20 cellular contexts compared by ENCODE assay signal in the genomic region with DNA sequence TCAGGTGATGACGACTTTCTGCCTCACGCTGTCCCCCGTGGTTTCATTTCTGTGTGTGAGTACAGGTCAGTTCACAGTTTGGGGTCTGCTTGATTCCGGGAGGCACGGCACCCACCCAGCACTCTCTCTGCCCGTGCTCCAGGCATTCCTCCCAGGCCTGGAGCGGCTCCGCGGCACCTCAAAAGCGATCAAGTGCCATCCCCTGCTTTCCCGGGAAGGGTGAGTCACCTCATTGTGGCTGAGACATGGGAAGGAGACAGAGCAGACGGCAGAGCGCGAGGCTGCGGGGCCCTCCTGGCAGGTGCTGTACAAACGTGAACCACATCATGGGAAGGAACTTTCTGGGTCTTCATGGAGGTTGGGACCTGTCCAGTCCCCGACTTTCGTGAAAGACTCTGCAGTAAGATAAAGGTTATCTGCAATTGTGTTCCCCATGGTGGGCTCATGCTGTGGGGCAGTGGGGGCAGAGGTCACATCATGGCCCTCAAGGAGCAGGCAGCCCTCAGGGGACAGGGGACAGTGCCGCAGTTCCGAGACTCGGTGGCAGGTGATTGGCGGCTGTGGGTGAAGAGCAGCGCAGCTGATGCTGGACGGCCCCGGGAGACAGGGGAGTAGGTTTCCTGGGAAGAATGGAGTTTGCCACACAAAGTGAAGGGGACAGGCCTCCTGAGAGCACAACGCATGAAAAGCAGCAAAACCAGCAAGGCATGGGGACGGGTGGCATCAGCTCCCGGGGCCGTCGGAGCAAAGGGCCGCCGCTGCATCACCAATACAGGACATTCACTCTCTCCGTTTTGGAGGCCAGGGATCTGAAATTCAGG.
A peak's percentile ranks its signal among the peaks of the same experiment; 100 is the strongest.
DNase-seq lines count a peak whose midpoint lies in the region; ATAC-seq and TF ChIP-seq lines count a peak whose summit lies in the region.
"Had no signal": no experiment of that assay in that cellular context is flagged by ENCODE, and none has a peak within 500 bp of the region (broad histone marks: within the 10 kb centered on the region; RNA-seq: fewer than 3 reads in every experiment).

No MANE protein-coding gene starts in this region.

- no peaks in the 10 kb centered on the region for H3K36me3 ChIP-seq in cardiac muscle cell
- no peaks in the 10 kb centered on the region for H3K36me3 ChIP-seq in upper lobe of right lung
- H3K36me3 ChIP-seq: ascending aorta; BLaER1 treated with 17β-estradiol and CSF1 and Interleukin-3, amounts not matched to agents 10 nM and 100 nM; tibial artery had no signal

- no peaks in the 10 kb centered on the region for H3K9me3 ChIP-seq in cardiac muscle cell (ENCODE audit: low read depth)
- H3K9me3 ChIP-seq in upper lobe of right lung, result no peaks in the 10 kb centered on the region

- TF ChIP-seq CTCF in cardiac muscle cell (IDR thresholded peaks at IDR 0.05; ENCODE audit: low read depth, low read length) (no peak), upper lobe of right lung (IDR thresholded peaks at IDR 0.05) (no peak)

- H3K27me3 ChIP-seq in cardiac muscle cell (no peaks in the 10 kb centered on the region), upper lobe of right lung (no peaks in the 10 kb centered on the region)
- H3K27me3 ChIP-seq: ascending aorta; BLaER1 treated with 17β-estradiol and CSF1 and Interleukin-3, amounts not matched to agents 10 nM and 100 nM had no signal

- ATAC-seq in Right ventricle myocardium superior (ENCODE audit: poor library complexity), result no peak
- peak; percentile 69 for ATAC-seq in SK-N-SH treated with all-trans-retinoic acid at 6 μM for 48 hours
- ATAC-seq in upper lobe of right lung, result peak; percentile 47
- ATAC-seq: activated CD4-positive, alpha-beta T cell treated with anti-CD3 and anti-CD28 coated beads for 36 hours; naive thymus-derived CD8-positive, alpha-beta T cell; stimulated activated effector memory CD8-positive, alpha-beta T cell treated with anti-CD3 and anti-CD28 coated beads, Interleukin-12 subunit alpha, Interleukin-12 subunit beta, amount 100 ng/mL, for 72 hours had no signal

- H3K4me1 ChIP-seq in cardiac muscle cell (ENCODE audit: low read depth) (no peaks in the 10 kb centered on the region), upper lobe of right lung (no peaks in the 10 kb centered on the region)
- H3K4me1 ChIP-seq: ascending aorta, tibial artery had no signal

- H3K27ac ChIP-seq in cardiac muscle cell (peak overlapping the region; percentile 30), upper lobe of right lung (no peak overlapping the region)
- H3K27ac ChIP-seq: ascending aorta; BLaER1 treated with 17β-estradiol and CSF1 and Interleukin-3, amounts not matched to agents 10 nM and 100 nM; epithelial cell of prostate; tibial artery had no signal

- H3K4me3 ChIP-seq in cardiac muscle cell, result no peak overlapping the region
- no peak overlapping the region for H3K4me3 ChIP-seq in upper lobe of right lung
- H3K4me3 ChIP-seq: ascending aorta; BLaER1 treated with 17β-estradiol and CSF1 and Interleukin-3, amounts not matched to agents 10 nM and 100 nM; tibial artery had no signal

- intact Hi-C loops in Right ventricle myocardium superior (cut with DNase I) (no loop called here), upper lobe of right lung (cut with DNase I) (no loop called here)

- DNase-seq in cardiac muscle cell (ENCODE audit: low read depth in 1 of 2, low spot score in 1 of 2) (no peak), Right ventricle myocardium superior (no peak), glomerular visceral epithelial cell (ENCODE audit: extremely low spot score) (peak; percentile 69), upper lobe of right lung (no peak), SK-N-DZ (ENCODE audit: low spot score) (no peak), NCI-H1694 treated with DMSO at 0.1 percent for 48 hours (lab: John Stamatoyannopoulos, UW) (no peak)
- DNase-seq in activated naive CD4-positive, alpha-beta T cell treated with anti-CD3 and anti-CD28 coated beads, Interleukin-2, amount 50 U/mL, for 16 hours, result no peak
- DNase-seq: 8988T; activated CD4-positive, alpha-beta T cell treated with anti-CD3 and anti-CD28 coated beads for 36 hours; activated gamma-delta T cell; HFFc6; NCI-H187 treated with DMSO at 0.1 percent for 48 hours; stimulated activated CD4-positive, alpha-beta T cell treated with anti-CD3 and anti-CD28 coated beads, Interleukin-12 subunit alpha, Interleukin-12 subunit beta, amount 100 ng/mL, for 4 hours; tibial artery had no signal

TF ChIP-seq in SK-N-SH treated with all-trans-retinoic acid at 6 μM for 48 hours, 23 proteins besides CTCF, POLR2A, EP300 and RAD21:
- TF ChIP-seq POU6F1 (CRISPR knock-in tag; IDR thresholded peaks at IDR 0.05; ENCODE audit: borderline replicate concordance, low read depth) (no peak), ZC3H10 (CRISPR knock-in tag; IDR thresholded peaks at IDR 0.05) (no peak), CSDC2 (CRISPR knock-in tag; IDR thresholded peaks at IDR 0.05) (no peak), SNAI2 (CRISPR knock-in tag; IDR thresholded peaks at IDR 0.05) (no peak), ZNF70 (CRISPR knock-in tag; IDR thresholded peaks at IDR 0.05) (no peak), ESRRG (CRISPR knock-in tag; IDR thresholded peaks at IDR 0.05) (no peak), ZNF565 (CRISPR knock-in tag; conservative IDR thresholded peaks at IDR 0.05; ENCODE audit: low read depth) (no peak), RARB (CRISPR knock-in tag; IDR thresholded peaks at IDR 0.05) (no peak), ZFP3 (CRISPR knock-in tag; IDR thresholded peaks at IDR 0.05) (no peak), PATZ1 (CRISPR knock-in tag; IDR thresholded peaks at IDR 0.05; ENCODE audit: borderline replicate concordance) (no peak), BACH2 (CRISPR knock-in tag; IDR thresholded peaks at IDR 0.05; ENCODE audit: borderline replicate concordance) (no peak), TCF4 (CRISPR knock-in tag; IDR thresholded peaks at IDR 0.05; ENCODE audit: borderline replicate concordance) (no peak), ARNTL (CRISPR knock-in tag; IDR thresholded peaks at IDR 0.05; ENCODE audit: borderline replicate concordance, low read depth) (no peak), CSRNP3 (CRISPR knock-in tag; IDR thresholded peaks at IDR 0.05) (no peak)
- TF ChIP-seq, protein P1, sequence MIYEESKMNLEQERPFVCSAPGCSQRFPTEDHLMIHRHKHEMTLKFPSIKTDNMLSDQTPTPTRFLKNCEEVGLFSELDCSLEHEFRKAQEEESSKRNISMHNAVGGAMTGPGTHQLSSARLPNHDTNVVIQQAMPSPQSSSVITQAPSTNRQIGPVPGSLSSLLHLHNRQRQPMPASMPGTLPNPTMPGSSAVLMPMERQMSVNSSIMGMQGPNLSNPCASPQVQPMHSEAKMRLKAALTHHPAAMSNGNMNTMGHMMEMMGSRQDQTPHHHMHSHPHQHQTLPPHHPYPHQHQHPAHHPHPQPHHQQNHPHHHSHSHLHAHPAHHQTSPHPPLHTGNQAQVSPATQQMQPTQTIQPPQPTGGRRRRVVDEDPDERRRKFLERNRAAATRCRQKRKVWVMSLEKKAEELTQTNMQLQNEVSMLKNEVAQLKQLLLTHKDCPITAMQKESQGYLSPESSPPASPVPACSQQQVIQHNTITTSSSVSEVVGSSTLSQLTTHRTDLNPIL (CRISPR knock-in tag; IDR thresholded peaks at IDR 0.05; ENCODE audit: low read depth), result no peak
